Comparison of ENCODE assay signal across 9 cellular contexts in genomic region chr6:21596379-21597242, GRCh38. TPM values are rescaled to one million over a fixed set of nuclear protein-coding genes. Genes with fewer than 3 reads are reported as not detected.
DNase-seq lines count a peak whose midpoint lies in the region; ATAC-seq, FAIRE-seq and TF ChIP-seq lines count a peak whose summit lies in the region.
"Had no signal": no experiment of that assay in that cellular context is flagged by ENCODE, and none has a peak within 500 bp of the region (broad histone marks: within the 10 kb centered on the region; RNA-seq: fewer than 3 reads in every experiment).

No MANE protein-coding gene starts in this region.

- peaks cover 56% of the 10 kb centered on the region for H3K27me3 Mint-ChIP-seq in stimulated activated naive CD8-positive, alpha-beta T cell treated with anti-CD3 and anti-CD28 coated beads, Interleukin-15, Interleukin-2, amounts not matched to agents 100 ng/mL and 50 ng/mL, for 24 hours

- 1% methylated on average over 31 of the region's 37 CpGs for WGBS in right lobe of liver (ENCODE audit: insufficient coverage, low coverage, low lambda C conversion rate, missing lambda C conversion rate)

- no peak for DNase-seq in GM12864 (ENCODE audit: low read depth)
- DNase-seq in NCI-H1105 (lab: John Stamatoyannopoulos, UW), result peak; percentile 77
- peak; percentile 31 for DNase-seq in effector CD8-positive, alpha-beta T cell (lab: John Stamatoyannopoulos, UW)
- DNase-seq in right lobe of liver, result peak in 2 of 3 donors; percentile 65 to 66

- TF ChIP-seq POLR2A in right lobe of liver (IDR thresholded peaks at IDR 0.05), result no peak

- H3K9me3 Mint-ChIP-seq in stimulated activated naive CD8-positive, alpha-beta T cell treated with anti-CD3 and anti-CD28 coated beads, Interleukin-15, Interleukin-2, amounts not matched to agents 100 ng/mL and 50 ng/mL, for 24 hours, result no peaks in the 10 kb centered on the region
- H3K9me3 Mint-ChIP-seq: stimulated activated effector memory CD8-positive, alpha-beta T cell treated with anti-CD3 and anti-CD28 coated beads, Interleukin-12 subunit alpha, Interleukin-12 subunit beta, amount 100 ng/mL, for 72 hours had no signal

- H3K27me3 ChIP-seq in ACC112 (ENCODE audit: insufficient read depth, low read length) (no peaks in the 10 kb centered on the region), right lobe of liver (no peaks in the 10 kb centered on the region)

- H3K4me3 Mint-ChIP-seq in stimulated activated naive CD8-positive, alpha-beta T cell treated with anti-CD3 and anti-CD28 coated beads, Interleukin-15, Interleukin-2, amounts not matched to agents 100 ng/mL and 50 ng/mL, for 24 hours, result peak overlapping the region; percentile 79
- H3K4me3 Mint-ChIP-seq: stimulated activated effector memory CD8-positive, alpha-beta T cell treated with anti-CD3 and anti-CD28 coated beads, Interleukin-12 subunit alpha, Interleukin-12 subunit beta, amount 100 ng/mL, for 72 hours had no signal

- H3K4me3 ChIP-seq in ACC112 (ENCODE audit: low read depth, low read length) (peak overlapping the region; percentile 97), GM12864 (ENCODE audit: low read depth, low read length) (peak overlapping the region; percentile 57), right lobe of liver (peak overlapping the region; percentile 55 to 66 (median 60))

- FAIRE-seq in TTC549 (lab: Jason Lieb, UNC), result peak; percentile 74

- H3K4me1 ChIP-seq in ACC112 (ENCODE audit: control insufficient read depth, insufficient read depth, low read length, unreplicated experiment), result peaks cover 14% of the 10 kb centered on the region
- H3K4me1 ChIP-seq in right lobe of liver, result peaks cover 0 to 6% (median 0%) of the 10 kb centered on the region in 4 donors

- no peaks in the 10 kb centered on the region for H3K36me3 Mint-ChIP-seq in stimulated activated naive CD8-positive, alpha-beta T cell treated with anti-CD3 and anti-CD28 coated beads, Interleukin-15, Interleukin-2, amounts not matched to agents 100 ng/mL and 50 ng/mL, for 24 hours (ENCODE audit: low read depth)

- H3K4me1 Mint-ChIP-seq in stimulated activated naive CD8-positive, alpha-beta T cell treated with anti-CD3 and anti-CD28 coated beads, Interleukin-15, Interleukin-2, amounts not matched to agents 100 ng/mL and 50 ng/mL, for 24 hours (ENCODE audit: low read depth), result peaks cover 35% of the 10 kb centered on the region

- ATAC-seq in right lobe of liver (peak; percentile 12 to 33 (median 20)), HG03108 (IDR thresholded peaks at IDR 0.05; ENCODE audit: unreplicated experiment) (no peak)
- ATAC-seq: stimulated activated effector memory CD8-positive, alpha-beta T cell treated with anti-CD3 and anti-CD28 coated beads, Interleukin-12 subunit alpha, Interleukin-12 subunit beta, amount 100 ng/mL, for 72 hours had no signal

- H3K27ac Mint-ChIP-seq in stimulated activated naive CD8-positive, alpha-beta T cell treated with anti-CD3 and anti-CD28 coated beads, Interleukin-15, Interleukin-2, amounts not matched to agents 100 ng/mL and 50 ng/mL, for 24 hours, result peak overlapping the region; percentile 91

- intact Hi-C loops in right lobe of liver (cut with DNase I), result no loop called here

- TF ChIP-seq CTCF in GM12864 (IDR thresholded peaks at IDR 0.05; ENCODE audit: low read depth, low read length, missing control alignments), result peak; percentile 42
- TF ChIP-seq CTCF in right lobe of liver (IDR thresholded peaks at IDR 0.05), result peak; percentile 56 to 59 (median 58)

- H3K27ac ChIP-seq in ACC112 (ENCODE audit: low read depth, low read length) (peak overlapping the region; percentile 48), right lobe of liver (peak overlapping the region; percentile 59 to 90 (median 61))

- no peaks in the 10 kb centered on the region for H3K36me3 ChIP-seq in ACC112 (ENCODE audit: insufficient read depth, low read length)
- no peaks in the 10 kb centered on the region for H3K36me3 ChIP-seq in right lobe of liver

- peaks cover 35% of the 10 kb centered on the region for H3K79me2 ChIP-seq in ACC112 (ENCODE audit: control insufficient read depth, insufficient read depth, low read length, unreplicated experiment)

- no peaks in the 10 kb centered on the region for H3K9me3 ChIP-seq in right lobe of liver

- peak overlapping the region; percentile 72 for H2AFZ ChIP-seq in ACC112 (ENCODE audit: low read length, unreplicated experiment)

RNA-seq across cellular contexts. Expression of gene SOX4, which starts 3.1 kb away (rescaled TPM):
- 10 to 100 TPM in 1 of 6 experiments, 1 to 10 TPM in 4, under 1 TPM in 1; 0.81 to 22.5 (median 2.4) TPM for total RNA-seq in right lobe of liver
